ENCODE assay signal across 20 cellular contexts in the genomic region with DNA sequence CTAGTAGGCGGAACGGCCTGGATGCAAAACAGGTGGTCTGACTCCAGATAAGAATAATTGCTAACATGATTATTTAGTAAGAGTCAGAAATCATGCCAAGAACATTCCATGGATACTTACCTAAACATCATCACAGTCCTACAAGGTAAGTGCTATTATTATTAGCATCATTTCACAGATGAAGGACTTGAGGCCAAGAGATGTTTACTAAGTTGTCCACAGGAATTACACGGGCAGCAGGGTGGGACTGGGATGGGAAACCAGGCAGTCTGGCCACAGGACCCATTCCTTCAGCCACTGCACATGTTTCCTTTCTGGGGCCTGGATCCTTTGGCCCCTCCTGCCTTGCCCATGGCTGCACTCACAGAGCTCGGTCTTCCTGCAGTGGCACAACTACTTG.
"Had no signal": no experiment of that assay in that cellular context is flagged by ENCODE, and none has a peak within 500 bp of the region (broad histone marks: within the 10 kb centered on the region; RNA-seq: fewer than 3 reads in every experiment).

No MANE protein-coding gene starts in this region.

- H3K4me3 Mint-ChIP-seq: activated B cell treated with CpG ODN at 0.5 μM for 24 hours; activated CD4-positive, alpha-beta memory T cell treated with anti-CD3 and anti-CD28 coated beads, Interleukin-2, amount 10 ng/mL, durations not matched to agents 7 days and 5 days; activated CD8-positive, alpha-beta memory T cell treated with anti-CD3 and anti-CD28 coated beads, Interleukin-2, amount 10 ng/mL, durations not matched to agents 7 days and 5 days; effector memory CD8-positive, alpha-beta T cell; natural killer cell treated with Interleukin-12 subunit alpha and Interleukin-12 subunit beta and Interleukin-15 and Interleukin-18, amount 100 ng/mL, for 72 hours; T-cell had no signal

- H3K27me3 Mint-ChIP-seq: activated B cell treated with CpG ODN at 0.5 μM for 24 hours; activated CD4-positive, alpha-beta memory T cell treated with anti-CD3 and anti-CD28 coated beads, Interleukin-2, amount 10 ng/mL, durations not matched to agents 7 days and 5 days; activated CD8-positive, alpha-beta memory T cell treated with anti-CD3 and anti-CD28 coated beads, Interleukin-2, amount 10 ng/mL, durations not matched to agents 7 days and 5 days; effector memory CD8-positive, alpha-beta T cell; natural killer cell treated with Interleukin-12 subunit alpha and Interleukin-12 subunit beta and Interleukin-15 and Interleukin-18, amount 100 ng/mL, for 72 hours; T-cell had no signal

- H3K27ac ChIP-seq: cardiac muscle cell, esophagus squamous epithelium, neutrophil, SK-N-MC, tibial nerve had no signal

- H3K4me1 ChIP-seq: esophagus squamous epithelium had no signal

- H3K27me3 ChIP-seq: cardiac muscle cell, esophagus squamous epithelium, neutrophil, tibial nerve had no signal

- H3K9me3 Mint-ChIP-seq: activated B cell treated with CpG ODN at 0.5 μM for 24 hours; activated CD4-positive, alpha-beta memory T cell treated with anti-CD3 and anti-CD28 coated beads, Interleukin-2, amount 10 ng/mL, durations not matched to agents 7 days and 5 days; activated T-helper 2 cell treated with anti-CD3 and anti-CD28 coated beads, Interferon-gamma antibody, Interleukin-2, Interleukin-4, amounts not matched to agents 10 μg/mL and 5 μg/mL and 100 μg/mL, durations not matched to agents 14 hours and 24 hours and 36 hours; effector memory CD8-positive, alpha-beta T cell; natural killer cell treated with Interleukin-12 subunit alpha and Interleukin-12 subunit beta and Interleukin-15 and Interleukin-18, amount 100 ng/mL, for 72 hours; T-cell had no signal

- ATAC-seq: activated CD8-positive, alpha-beta memory T cell treated with anti-CD3 and anti-CD28 coated beads, Interleukin-2, amount 10 ng/mL, durations not matched to agents 7 days and 5 days; effector memory CD8-positive, alpha-beta T cell; stimulated activated naive CD8-positive, alpha-beta T cell treated with anti-CD3 and anti-CD28 coated beads, Interleukin-15, Interleukin-2, amounts not matched to agents 100 U/mL and 50 U/mL, for 24 hours; T-cell had no signal

- H3K36me3 ChIP-seq: cardiac muscle cell had no signal

- H3K4me1 Mint-ChIP-seq: T-cell had no signal

- H3K36me3 Mint-ChIP-seq: natural killer cell treated with Interleukin-12 subunit alpha and Interleukin-12 subunit beta and Interleukin-15 and Interleukin-18, amount 100 ng/mL, for 72 hours; T-cell had no signal

- H3K27ac Mint-ChIP-seq: activated B cell treated with CpG ODN at 0.5 μM for 24 hours; activated CD4-positive, alpha-beta memory T cell treated with anti-CD3 and anti-CD28 coated beads, Interleukin-2, amount 10 ng/mL, durations not matched to agents 7 days and 5 days; activated CD8-positive, alpha-beta memory T cell treated with anti-CD3 and anti-CD28 coated beads, Interleukin-2, amount 10 ng/mL, durations not matched to agents 7 days and 5 days; activated T-helper 2 cell treated with anti-CD3 and anti-CD28 coated beads, Interferon-gamma antibody, Interleukin-2, Interleukin-4, amounts not matched to agents 10 μg/mL and 5 μg/mL and 100 μg/mL, durations not matched to agents 14 hours and 24 hours and 36 hours; effector memory CD8-positive, alpha-beta T cell; natural killer cell treated with Interleukin-12 subunit alpha and Interleukin-12 subunit beta and Interleukin-15 and Interleukin-18, amount 100 ng/mL, for 72 hours; T-cell had no signal

- DNase-seq: activated B cell treated with CpG ODN at 0.5 μM for 24 hours; activated CD4-positive, alpha-beta memory T cell treated with anti-CD3 and anti-CD28 coated beads, Interleukin-2, amount 10 ng/mL, durations not matched to agents 7 days and 5 days; activated CD4-positive, alpha-beta T cell treated with anti-CD3 and anti-CD28 coated beads for 4 hours; activated CD8-positive, alpha-beta memory T cell treated with anti-CD3 and anti-CD28 coated beads, Interleukin-2, amount 10 ng/mL, durations not matched to agents 7 days and 5 days; activated naive CD4-positive, alpha-beta T cell treated with Interleukin-2 at 50 U/mL for 16 hours; activated T-cell treated with anti-CD3 and anti-CD28 coated beads, Interleukin-2, amount 50 U/mL, for 1 hour; anterior cingulate cortex; effector memory CD8-positive, alpha-beta T cell; esophagus squamous epithelium; foreskin fibroblast; stimulated activated CD4-positive, alpha-beta T cell treated with anti-CD3 and anti-CD28 coated beads, Interleukin-12 subunit alpha, Interleukin-12 subunit beta, amount 100 ng/mL, for 4 hours; stimulated activated CD4-positive, alpha-beta T cell treated with anti-CD3 and anti-CD28 coated beads, Interleukin-2, amount 100 ng/mL, for 24 hours; stimulated activated naive CD8-positive, alpha-beta T cell treated with anti-CD3 and anti-CD28 coated beads, Interleukin-15, Interleukin-2, amounts not matched to agents 100 U/mL and 50 U/mL, for 24 hours; T-cell had no signal

- H3K4me3 ChIP-seq: cardiac muscle cell, esophagus squamous epithelium, SK-N-MC, tibial nerve had no signal
